29 cellular contexts compared by ENCODE assay signal in the genomic region with DNA sequence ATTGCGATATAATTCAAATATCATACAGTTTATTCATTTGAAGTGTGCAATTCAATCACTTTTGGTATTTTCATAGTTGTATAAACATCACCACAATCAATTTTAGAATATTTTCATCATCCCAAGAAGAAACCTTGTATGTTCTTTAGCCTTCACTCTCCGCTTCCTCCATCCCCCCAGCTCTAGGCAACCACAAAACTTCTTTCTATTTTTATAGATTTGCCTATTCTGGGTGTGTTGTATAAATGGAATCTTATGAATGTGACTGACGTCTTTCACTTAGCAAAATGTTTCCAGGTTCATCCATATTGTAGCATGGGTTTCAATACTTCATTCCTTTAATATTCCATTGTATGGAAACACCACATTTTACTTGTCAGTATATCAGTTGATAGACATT.
"Had no signal": no experiment of that assay in that cellular context is flagged by ENCODE, and none has a peak within 500 bp of the region (broad histone marks: within the 10 kb centered on the region; RNA-seq: fewer than 3 reads in every experiment).

No MANE protein-coding gene starts in this region.

- H3K9ac ChIP-seq: KMS-11, SK-N-SH had no signal

- ATAC-seq: activated CD8-positive, alpha-beta memory T cell treated with anti-CD3 and anti-CD28 coated beads, Interleukin-2, amount 10 ng/mL, durations not matched to agents 7 days and 5 days; activated naive CD8-positive, alpha-beta T cell treated with anti-CD3 and anti-CD28 coated beads, Interleukin-2, amount 50 U/mL, for 24 hours had no signal

- H3K9me2 ChIP-seq: SK-N-SH had no signal

- H3K4me1 ChIP-seq: ascending aorta, Peyer's patch, SJSA1 had no signal

- H3K9me3 ChIP-seq: ascending aorta, Peyer's patch, SJSA1, SK-N-SH had no signal

- H3K36me3 ChIP-seq: ascending aorta, cardiac muscle cell, Peyer's patch, SJSA1, WERI-Rb-1 had no signal

- H3K27me3 ChIP-seq: ascending aorta, cardiac muscle cell, Peyer's patch, SJSA1 had no signal

- H3K4me3 ChIP-seq: ascending aorta, cardiac muscle cell, Peyer's patch, SJSA1 had no signal

- H3K27ac ChIP-seq: ascending aorta, cardiac muscle cell, KMS-11, Peyer's patch, SJSA1, WERI-Rb-1 had no signal

- H3K4me2 ChIP-seq: KMS-11, SK-N-SH had no signal

- DNase-seq: activated CD4-positive, alpha-beta memory T cell treated with anti-CD3 and anti-CD28 coated beads, Interleukin-2, amount 10 ng/mL, durations not matched to agents 7 days and 5 days; activated CD4-positive, alpha-beta T cell treated with anti-CD3 and anti-CD28 coated beads for 1 hour; activated CD4-positive, alpha-beta T cell treated with anti-CD3 and anti-CD28 coated beads for 48 hours; activated CD4-positive, CD25-positive, alpha-beta regulatory T cell; activated CD8-positive, alpha-beta memory T cell treated with anti-CD3 and anti-CD28 coated beads for 24 hours; activated CD8-positive, alpha-beta memory T cell treated with anti-CD3 and anti-CD28 coated beads, Interleukin-2, amount 10 ng/mL, durations not matched to agents 7 days and 5 days; activated CD8-positive, alpha-beta memory T cell treated with anti-CD3 and anti-CD28 coated beads, Interleukin-2, amount 50 U/mL, for 48 hours; activated effector memory CD4-positive, alpha-beta T cell treated with Interleukin-2 at 50 U/mL for 16 hours; activated naive CD4-positive, alpha-beta T cell treated with anti-CD3 and anti-CD28 coated beads, Interleukin-2, amount 10 ng/mL, durations not matched to agents 7 days and 5 days; activated naive CD8-positive, alpha-beta T cell treated with anti-CD3 and anti-CD28 coated beads, Interleukin-2, amount 50 U/mL, for 24 hours; activated T-cell treated with anti-CD3 and anti-CD28 coated beads, Interleukin-2, amount 50 U/mL, for 48 hours; amniotic stem cell; NCI-H1105; NCI-H1417 treated with DMSO at 0.1 percent for 48 hours; NCI-H187 treated with DMSO at 0.1 percent for 48 hours; NCI-H2081 treated with DMSO at 0.1 percent for 48 hours; NCI-H345; NCI-H524 treated with DMSO at 0.1 percent for 48 hours; Peyer's patch; RPMI8226; SHP77 treated with DMSO at 0.1 percent for 48 hours; SK-N-SH; SW 1271; T1000; WERI-Rb-1 had no signal
